In the genomic region with DNA sequence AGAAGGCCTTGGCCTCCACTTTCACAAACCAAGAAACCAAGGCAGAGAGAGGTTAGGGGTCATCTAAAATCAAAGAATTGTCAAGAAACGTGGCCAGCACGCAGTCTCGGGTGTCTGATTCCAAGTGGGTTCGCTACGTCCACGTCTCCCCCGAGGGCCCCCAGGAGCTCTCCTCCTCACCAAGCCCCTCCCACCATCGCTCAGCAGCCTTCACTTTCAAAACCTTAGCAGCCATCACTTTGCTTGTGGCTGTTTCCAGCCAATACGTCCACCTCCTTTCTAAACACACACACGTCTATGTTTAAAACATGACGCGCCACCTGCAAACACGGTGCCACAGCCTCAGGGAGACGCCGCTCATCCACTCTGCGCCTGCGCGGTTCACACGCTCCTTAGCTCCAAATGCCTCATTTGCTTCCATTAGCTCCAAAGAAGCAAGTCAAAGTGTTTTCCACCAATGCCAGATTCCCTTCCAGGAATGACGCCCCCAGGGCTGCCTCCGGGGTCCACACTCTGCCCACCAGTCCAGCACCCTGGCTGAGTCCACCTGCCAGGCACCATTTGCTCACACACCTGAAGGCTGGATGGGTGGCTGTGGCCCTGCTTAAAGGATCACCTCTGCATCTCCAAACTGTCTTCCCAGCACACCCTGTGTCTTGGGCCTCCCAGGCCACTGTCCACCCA, we compare ENCODE assay signal across 15 cellular contexts. TPM values are rescaled to one million over a fixed set of nuclear protein-coding genes. Genes with fewer than 3 reads are reported as not detected.
DNase-seq lines count a peak whose midpoint lies in the region; ATAC-seq and TF ChIP-seq lines count a peak whose summit lies in the region.
"Had no signal": no experiment of that assay in that cellular context is flagged by ENCODE, and none has a peak within 500 bp of the region (broad histone marks: within the 10 kb centered on the region; RNA-seq: fewer than 3 reads in every experiment).

No MANE protein-coding gene starts in this region.

- intact Hi-C loops in activated naive CD4-positive, alpha-beta T cell treated with anti-CD3 and anti-CD28 coated beads for 36 hours (cut with micrococcal nuclease) = loop anchor here (10.0 kb wide), 1 partner anchor 632 kb away; the partner anchor contains the start of gene DCUN1D2
- intact Hi-C loops in esophagus muscularis mucosa (cut with DNase I) = no loop called here

- H3K4me1 ChIP-seq in esophagus muscularis mucosa = peaks cover 60 to 92% (median 71%) of the 10 kb centered on the region in 4 donors
- peaks cover 77% of the 10 kb centered on the region for H3K4me1 ChIP-seq in skeletal muscle satellite cell (ENCODE audit: control insufficient read depth, insufficient read depth, low read length)

- H3K4me2 ChIP-seq in skeletal muscle satellite cell (ENCODE audit: low read length) = peak overlapping the region; percentile 98

- TF ChIP-seq EP300 in esophagus muscularis mucosa (IDR thresholded peaks at IDR 0.05) = no peak

- no peak for ATAC-seq in T-helper 17 cell
- ATAC-seq: lower lobe of right lung had no signal

- peak overlapping the region; percentile 41 for H3K4me3 Mint-ChIP-seq in activated naive CD4-positive, alpha-beta T cell treated with anti-CD3 and anti-CD28 coated beads for 36 hours
- peak overlapping the region; percentile 97 for H3K4me3 Mint-ChIP-seq in T-helper 17 cell

- H3K36me3 ChIP-seq in esophagus muscularis mucosa = no peaks in the 10 kb centered on the region
- no peaks in the 10 kb centered on the region for H3K36me3 ChIP-seq in skeletal muscle satellite cell (ENCODE audit: insufficient read depth, low read length)
- H3K36me3 ChIP-seq: lower lobe of right lung had no signal

- TF ChIP-seq CTCF in esophagus muscularis mucosa (IDR thresholded peaks at IDR 0.05) = no peak

- H3K9me3 ChIP-seq in T-helper 17 cell (ENCODE audit: control insufficient read depth, low read length, poor library complexity, severe bottlenecking) = no peaks in the 10 kb centered on the region
- H3K9me3 ChIP-seq in esophagus muscularis mucosa = no peaks in the 10 kb centered on the region
- no peaks in the 10 kb centered on the region for H3K9me3 ChIP-seq in skeletal muscle satellite cell (replicated peaks; ENCODE audit: low read length)
- H3K9me3 ChIP-seq: lower lobe of right lung had no signal

- H3K27ac ChIP-seq in esophagus muscularis mucosa (replicated peaks in 1 of 4) = peak overlapping the region in 3 of 4 donors; percentile 84 to 89 (median 85)
- H3K27ac ChIP-seq: GM23248, lower lobe of right lung, SK-N-MC had no signal

- H3K27me3 ChIP-seq in esophagus muscularis mucosa (peaks cover 0 to 4% (median 0%) of the 10 kb centered on the region in 4 donors), skeletal muscle satellite cell (ENCODE audit: control insufficient read depth, insufficient read depth, low read length) (no peaks in the 10 kb centered on the region)

- no peaks in the 10 kb centered on the region for H3K27me3 Mint-ChIP-seq in activated naive CD4-positive, alpha-beta T cell treated with anti-CD3 and anti-CD28 coated beads for 36 hours (ENCODE audit: low read depth)
- no peaks in the 10 kb centered on the region for H3K27me3 Mint-ChIP-seq in T-helper 17 cell

- no peak for TF ChIP-seq POLR2A in esophagus muscularis mucosa (IDR thresholded peaks at IDR 0.05; ENCODE audit: low read depth)

- peaks cover 42% of the 10 kb centered on the region for H3K36me3 Mint-ChIP-seq in activated naive CD4-positive, alpha-beta T cell treated with anti-CD3 and anti-CD28 coated beads for 36 hours (ENCODE audit: low read depth)
- peaks cover 25% of the 10 kb centered on the region for H3K36me3 Mint-ChIP-seq in T-helper 17 cell (ENCODE audit: low read depth)

- WGBS in esophagus muscularis mucosa = 84% methylated on average over 21 of the region's 21 CpGs

- peak overlapping the region; percentile 93 for H3K27ac Mint-ChIP-seq in activated naive CD4-positive, alpha-beta T cell treated with anti-CD3 and anti-CD28 coated beads for 36 hours
- H3K27ac Mint-ChIP-seq in T-helper 17 cell = peak overlapping the region; percentile 99

- peak overlapping the region; percentile 78 for H3K9ac ChIP-seq in skeletal muscle satellite cell (ENCODE audit: low read depth, low read length)

- CTCF ChIA-PET in activated naive CD4-positive, alpha-beta T cell treated with anti-CD3 and anti-CD28 coated beads for 36 hours (lab: Charles Lee) = interaction anchor here (1.0 to 1.6 kb wide), 5 partner anchors 13 to 99 kb away, joined by 3 to 6 read pairs (median 4); no protein-coding TSS in a partner anchor

- peaks cover 70% of the 10 kb centered on the region for H3K4me1 Mint-ChIP-seq in activated naive CD4-positive, alpha-beta T cell treated with anti-CD3 and anti-CD28 coated beads for 36 hours (ENCODE audit: low read depth)
- peaks cover 63% of the 10 kb centered on the region for H3K4me1 Mint-ChIP-seq in T-helper 17 cell

- H3K4me3 ChIP-seq in esophagus muscularis mucosa (no peak overlapping the region), skeletal muscle satellite cell (ENCODE audit: low read length) (no peak overlapping the region)
- H3K4me3 ChIP-seq: GM23248, lower lobe of right lung, SK-N-MC had no signal

- peak; percentile 45 for DNase-seq in activated naive CD4-positive, alpha-beta T cell treated with anti-CD3 and anti-CD28 coated beads for 36 hours
- DNase-seq in activated naive CD4-positive, alpha-beta T cell treated with anti-CD3 and anti-CD28 coated beads, Interleukin-2, amount 50 U/mL, for 16 hours = no peak
- DNase-seq in T-helper 17 cell (no peak), esophagus muscularis mucosa (ENCODE audit: extremely low spot score) (no peak), LoVo (ENCODE audit: low spot score) (no peak), DMS 273 (lab: John Stamatoyannopoulos, UW; ENCODE audit: unreplicated experiment) (no peak)
- no peak for DNase-seq in stimulated activated CD4-positive, alpha-beta T cell treated with anti-CD3 and anti-CD28 coated beads, Interleukin-4, amount 100 ng/mL, for 4 hours
- DNase-seq: activated CD4-positive, CD25-positive, alpha-beta regulatory T cell; activated effector memory CD4-positive, alpha-beta T cell treated with Interleukin-2 at 50 U/mL for 16 hours; GM23248; lower lobe of right lung; NK-92 treated with Interleukin-12 subunit alpha and Interleukin-12 subunit beta, amount 100 ng/mL, for 24 hours had no signal

- H3K9me3 Mint-ChIP-seq in activated naive CD4-positive, alpha-beta T cell treated with anti-CD3 and anti-CD28 coated beads for 36 hours = peaks cover 7% of the 10 kb centered on the region

RNA-seq across cellular contexts. Expression of gene RASA3, which starts 5.5 kb away (rescaled TPM):
- 10 to 100 TPM; 48.3 to 48.8 TPM for total RNA-seq in activated naive CD4-positive, alpha-beta T cell treated with anti-CD3 and anti-CD28 coated beads for 36 hours
- total RNA-seq in T-helper 17 cell = 100 to 1,000 TPM; 204 to 215 TPM
- 10 to 100 TPM; 29.5 to 38.1 (median 34.6) TPM for total RNA-seq in esophagus muscularis mucosa
- total RNA-seq in skeletal muscle satellite cell (2012; rRNA removed) = 33.2 and 35.2 TPM in 2 replicates

RNA-seq across cellular contexts. Expression of gene CFAP97D2, which starts 52.1 kb away (rescaled TPM):
- under 1 TPM in 1 of 2 experiments, not detected in 1; 0.17 TPM for total RNA-seq in activated naive CD4-positive, alpha-beta T cell treated with anti-CD3 and anti-CD28 coated beads for 36 hours
- total RNA-seq in T-helper 17 cell = not detected
- total RNA-seq in esophagus muscularis mucosa = not detected
- total RNA-seq in skeletal muscle satellite cell (2012; rRNA removed) = 0.25 TPM in 1 of 2 replicates, not detected in the other
- total RNA-seq: cardiac septum, GM23248 had no signal

Comparison
In these comparisons a context has a peak if more than half of its experiments do, and no peak if none do; other contexts are left out.
1. RNA of gene RASA3, which starts 5.5 kb away (total RNA-seq): 204 to 215 TPM in T-helper 17 cell; 48.3 to 48.8 TPM in activated naive CD4-positive, alpha-beta T cell treated with anti-CD3 and anti-CD28 coated beads for 36 hours and 29.5 to 38.1 TPM in esophagus muscularis mucosa; every median in the first group is over 4 times any median in the second.